Comparison of ENCODE assay signal across 23 cellular contexts in the genomic region with DNA sequence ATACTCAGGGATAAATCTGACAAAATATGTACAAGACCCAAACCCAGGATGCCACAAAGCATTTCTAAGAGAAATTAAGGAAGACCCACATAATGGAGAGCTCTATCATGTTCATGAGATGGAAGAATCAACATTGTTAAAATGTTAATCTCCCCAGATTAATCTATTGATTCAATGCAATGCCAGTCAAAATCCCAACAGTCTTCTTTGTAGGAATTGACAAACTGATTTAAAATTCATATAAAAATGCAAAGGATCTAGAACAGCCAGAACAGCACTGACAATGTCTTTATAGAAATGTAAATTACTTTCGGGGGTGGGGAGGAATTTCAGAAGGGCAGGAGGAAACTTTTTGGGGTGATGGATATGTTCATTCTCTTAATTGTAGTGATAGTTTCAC.
A peak's percentile ranks its signal among the peaks of the same experiment; 100 is the strongest.
DNase-seq lines count a peak whose midpoint lies in the region; ATAC-seq, FAIRE-seq and TF ChIP-seq lines count a peak whose summit lies in the region.
"Had no signal": no experiment of that assay in that cellular context is flagged by ENCODE, and none has a peak within 500 bp of the region (broad histone marks: within the 10 kb centered on the region; RNA-seq: fewer than 3 reads in every experiment).

No MANE protein-coding gene starts in this region.

- H3K79me2 ChIP-seq in H9 (ENCODE audit: insufficient read depth, low read length) (no peaks in the 10 kb centered on the region), H1 (ENCODE audit: control insufficient read depth in 1 of 2, insufficient read depth in 2 of 2, low read length in 2 of 2) (no peaks in the 10 kb centered on the region)

- no peaks in the 10 kb centered on the region for H3K9me3 Mint-ChIP-seq in H9
- H3K9me3 Mint-ChIP-seq: CD4-positive, alpha-beta T cell; CD8-positive, alpha-beta T cell had no signal

- peak overlapping the region; percentile 45 to 93 (median 90); a peak in 5 of 7 replicates for H3K27ac Mint-ChIP-seq in H9
- H3K27ac Mint-ChIP-seq: CD14-positive monocyte; CD4-positive, alpha-beta T cell; CD8-positive, alpha-beta T cell had no signal

- peaks cover 8% of the 10 kb centered on the region; the same call in 1 of the 2 replicates for H3K4me1 ChIP-seq in H9 (ENCODE audit: insufficient read depth, low read length)
- peaks cover 39% of the 10 kb centered on the region for H3K4me1 ChIP-seq in HUES6 (ENCODE audit: control insufficient read depth, insufficient read depth, low read length)
- peaks cover 1 to 11% (median 5%) of the 10 kb centered on the region in 4 experiments for H3K4me1 ChIP-seq in H1 (replicated peaks in 1 of 4; ENCODE audit: control insufficient read depth in 3 of 4, insufficient read depth in 4 of 4, low read length in 3 of 4)
- H3K4me1 ChIP-seq: BLaER1 had no signal

- H2AK5ac ChIP-seq in H9 (ENCODE audit: insufficient read length, low read length): no peak overlapping the region
- H2AK5ac ChIP-seq in H1 (ENCODE audit: low read depth, low read length): no peak overlapping the region

- H2AFZ ChIP-seq in H9 (ENCODE audit: low read length) (no peak overlapping the region), H1 (ENCODE audit: low read length) (no peak overlapping the region)

- no peaks in the 10 kb centered on the region for H3K79me1 ChIP-seq in H9 (ENCODE audit: insufficient read depth, low read depth, low read length, poor library complexity, severe bottlenecking)
- H3K79me1 ChIP-seq in H1 (ENCODE audit: low read depth, low read length): no peaks in the 10 kb centered on the region

- TF ChIP-seq EP300 in H1 (IDR thresholded peaks at IDR 0.05; ENCODE audit: borderline replicate concordance in 1 of 2, low read depth in 2 of 2, low read length in 2 of 2): no peak

- H4K5ac ChIP-seq in H9 (ENCODE audit: insufficient read length, low read depth, low read length): no peak overlapping the region
- no peak overlapping the region for H4K5ac ChIP-seq in H1 (ENCODE audit: insufficient read length, low read depth, low read length)

- H3K23ac ChIP-seq in H9 (ENCODE audit: insufficient read length, low read depth, low read length) (no peak overlapping the region), H1 (ENCODE audit: insufficient read length) (no peak overlapping the region)

- peak; percentile 39 for FAIRE-seq in H1 (lab: Jason Lieb, UNC)
- FAIRE-seq: A204.1, D721Med, G401.6, GM12891, GM19239 had no signal

- H3K4ac ChIP-seq in H9 (ENCODE audit: low read depth, low read length) (no peak overlapping the region), H1 (replicated peaks; ENCODE audit: insufficient read length, low read depth, low read length) (no peak overlapping the region)

- H4K8ac ChIP-seq in H9 (replicated peaks; ENCODE audit: insufficient read length, low read depth, low read length): no peak overlapping the region
- no peak overlapping the region for H4K8ac ChIP-seq in H1 (ENCODE audit: extremely low read depth, insufficient read depth, low read length)

- no peak overlapping the region for H3K14ac ChIP-seq in H9 (ENCODE audit: insufficient read depth, low read length)
- H3K14ac ChIP-seq in H1 (ENCODE audit: insufficient read length): no peak overlapping the region

- no peak overlapping the region for H2BK20ac ChIP-seq in H9 (ENCODE audit: low read depth, low read length, poor library complexity, severe bottlenecking)
- no peak overlapping the region for H2BK20ac ChIP-seq in H1 (ENCODE audit: low read length)

- no peaks in the 10 kb centered on the region for H3K27me3 Mint-ChIP-seq in H9 (ENCODE audit: low read depth)
- H3K27me3 Mint-ChIP-seq: CD4-positive, alpha-beta T cell had no signal

- H3K4me3 ChIP-seq in HUES6 (ENCODE audit: low read depth, low read length) (no peak overlapping the region), H1 (ENCODE audit: extremely low read depth in 1 of 4, insufficient read depth in 2 of 4, low read depth in 3 of 4, low read length in 4 of 4) (no peak overlapping the region; a peak in 1 of 8 replicates)
- H3K4me3 ChIP-seq: BLaER1 had no signal

- H2BK120ac ChIP-seq in H9 (ENCODE audit: low read depth, low read length, poor library complexity, severe bottlenecking) (no peak overlapping the region), H1 (replicated peaks; ENCODE audit: low read depth, low read length) (no peak overlapping the region)

- POLR2A ChIA-PET in H1 (lab: Charles Lee; ENCODE audit: partially characterized antibody): no interaction called here

- H3T11ph ChIP-seq in H9 (ENCODE audit: low read length): no peak overlapping the region

- no peak overlapping the region for H3K4me3 Mint-ChIP-seq in H9
- H3K4me3 Mint-ChIP-seq: CD14-positive monocyte; CD4-positive, alpha-beta T cell; CD8-positive, alpha-beta T cell had no signal

- no peak for ATAC-seq in stimulated activated naive CD8-positive, alpha-beta T cell treated with anti-CD3 and anti-CD28 coated beads, Interleukin-15, Interleukin-2, amounts not matched to agents 100 U/mL and 50 U/mL, for 24 hours
- ATAC-seq: CD8-positive, alpha-beta T cell had no signal

- TF ChIP-seq RAD21 in H1 (IDR thresholded peaks at IDR 0.05 in 1 of 2, conservative IDR thresholded peaks at IDR 0.05 in 1 of 2; ENCODE audit: low read depth in 2 of 2, low read length in 2 of 2): no peak

- H2BK15ac ChIP-seq in H9 (ENCODE audit: low read depth, low read length) (no peak overlapping the region), H1 (ENCODE audit: low read length) (no peak overlapping the region)

- no peaks in the 10 kb centered on the region for H3K23me2 ChIP-seq in H9 (ENCODE audit: insufficient read length, low read depth, low read length, poor library complexity, severe bottlenecking)
- no peaks in the 10 kb centered on the region; the same call in 1 of the 2 replicates for H3K23me2 ChIP-seq in H1 (ENCODE audit: low read depth, low read length)

- TF ChIP-seq POLR2A in H1 (IDR thresholded peaks at IDR 0.05; ENCODE audit: control extremely low read depth in 1 of 2, low read depth in 2 of 2, low read length in 2 of 2): no peak

- TF ChIP-seq CTCF in H9 (conservative IDR thresholded peaks at IDR 0.05) (no peak), H1 (IDR thresholded peaks at IDR 0.05; ENCODE audit: control extremely low read depth in 1 of 3, insufficient read depth in 1 of 3, low read depth in 1 of 3, low read length in 3 of 3) (no peak)

- H2BK5ac ChIP-seq in H9 (ENCODE audit: insufficient read length, low read length): no peak overlapping the region
- 0 out of 2 replicates have a peak overlapping the region, but pooled peaks have one; percentile 94 for H2BK5ac ChIP-seq in H1 (ENCODE audit: low read depth, low read length)

- H3K56ac ChIP-seq in H9 (ENCODE audit: insufficient read length, low read depth, low read length): no peak overlapping the region
- H3K56ac ChIP-seq in H1 (replicated peaks; ENCODE audit: insufficient read length, low read depth, low read length): no peak overlapping the region

- peaks cover 53 to 55% of the 10 kb centered on the region in 2 experiments for H3K4me1 Mint-ChIP-seq in H9
- H3K4me1 Mint-ChIP-seq: CD14-positive monocyte had no signal

- no peaks in the 10 kb centered on the region for H3K36me3 Mint-ChIP-seq in H9 (ENCODE audit: insufficient read depth in 1 of 3, low read depth in 3 of 3)
- H3K36me3 Mint-ChIP-seq: CD14-positive monocyte; CD8-positive, alpha-beta T cell had no signal

- no peaks in the 10 kb centered on the region for H3K27me3 ChIP-seq in H9 (ENCODE audit: insufficient read depth, low read length)
- H3K27me3 ChIP-seq in HUES6 (ENCODE audit: control insufficient read depth, insufficient read depth, low read length): no peaks in the 10 kb centered on the region
- H3K27me3 ChIP-seq in H1 (replicated peaks in 1 of 4; ENCODE audit: control insufficient read depth in 3 of 4, extremely low read depth in 1 of 4, insufficient read depth in 3 of 4, low read length in 3 of 4): no peaks in the 10 kb centered on the region
- H3K27me3 ChIP-seq: BE2C, BLaER1 had no signal

- H3K18ac ChIP-seq in H9 (ENCODE audit: insufficient read length, low read depth, low read length): no peak overlapping the region
- H3K18ac ChIP-seq in H1 (ENCODE audit: extremely low read depth, low read length): no peak overlapping the region

- H3K4me2 ChIP-seq in H9 (ENCODE audit: insufficient read depth, insufficient read length, low read length) (no peak overlapping the region), H1 (ENCODE audit: insufficient read depth in 1 of 2, low read depth in 2 of 2, low read length in 2 of 2) (no peak overlapping the region)
- H3K4me2 ChIP-seq: BLaER1 had no signal

- CTCF ChIA-PET in H1 (lab: Charles Lee; ENCODE audit: partially characterized antibody): interaction anchor here (1.6 kb wide), 1 partner anchor 10 kb away, joined by 5 read pairs; no protein-coding TSS in a partner anchor

- H4K20me1 ChIP-seq in H9 (ENCODE audit: control insufficient read depth, insufficient read depth, insufficient read length): no peaks in the 10 kb centered on the region
- H4K20me1 ChIP-seq in H1 (replicated peaks in 1 of 2; ENCODE audit: control insufficient read depth in 1 of 2, insufficient read depth in 2 of 2, low read length in 2 of 2): no peaks in the 10 kb centered on the region
- H4K20me1 ChIP-seq: BLaER1 had no signal

- H2BK12ac ChIP-seq in H9 (ENCODE audit: insufficient read length, low read depth, low read length) (no peak overlapping the region), H1 (ENCODE audit: low read depth, low read length) (no peak overlapping the region)

- no peak for DNase-seq in H9
- no peak for DNase-seq in H1 (ENCODE audit: low read depth in 1 of 2, low spot score in 2 of 2)
- DNase-seq in OCI-M1 (lab: John Stamatoyannopoulos, UW): no peak
- no peak for DNase-seq in NCI-H2196 (lab: John Stamatoyannopoulos, UW; ENCODE audit: unreplicated experiment)
- DNase-seq in stimulated activated naive CD8-positive, alpha-beta T cell treated with anti-CD3 and anti-CD28 coated beads, Interleukin-15, Interleukin-2, amounts not matched to agents 100 U/mL and 50 U/mL, for 24 hours: no peak
- DNase-seq: 8988T; ACHN; BE2C; C1 segment of cervical spinal cord; Caco-2; Calu3; CD4-positive, alpha-beta T cell; CD8-positive, alpha-beta T cell; DMS79 treated with DMSO at 0.1 percent for 48 hours; GF-D8 had no signal

- H3K27ac ChIP-seq in H9 (ENCODE audit: insufficient read length, low read depth, low read length) (no peak overlapping the region), HUES6 (ENCODE audit: low read depth, low read length) (0 out of 2 replicates have a peak overlapping the region, but pooled peaks have one; percentile 14), H1 (ENCODE audit: low read depth, low read length) (no peak overlapping the region)
- H3K27ac ChIP-seq: BLaER1 had no signal

- H3K36me3 ChIP-seq in HUES6 (ENCODE audit: control insufficient read depth, insufficient read depth, low read length) (no peaks in the 10 kb centered on the region), H1 (ENCODE audit: control insufficient read depth in 2 of 4, insufficient read depth in 4 of 4, low read length in 3 of 4) (no peaks in the 10 kb centered on the region)
- H3K36me3 ChIP-seq: BE2C, BLaER1 had no signal

- WGBS in H9 (ENCODE audit: extremely low coverage, insufficient read length, low lambda C conversion rate): no CpG with 5 or more reads among the region's 1 CpG
- WGBS in H1 (ENCODE audit: extremely low coverage in 1 of 2, insufficient coverage in 1 of 2, insufficient read length in 1 of 2, insufficient replicate concordance in 2 of 2, low coverage in 1 of 2, low lambda C conversion rate in 2 of 2, missing lambda C conversion rate in 1 of 2), 2 experiments: 25% methylated on average over 1 of the region's 1 CpG; no CpG with 5 or more reads in 1 of the 2 experiments

- H3K9me3 ChIP-seq in H9 (ENCODE audit: control insufficient read depth, low read depth, low read length) (no peaks in the 10 kb centered on the region), HUES6 (ENCODE audit: control insufficient read depth, insufficient read depth, low read depth, low read length) (no peaks in the 10 kb centered on the region), H1 (ENCODE audit: insufficient read depth in 2 of 2, low read depth in 1 of 2, low read length in 1 of 2) (no peaks in the 10 kb centered on the region)
- H3K9me3 ChIP-seq: BE2C, BLaER1, Caco-2 had no signal

- H3K9ac ChIP-seq in H9 (ENCODE audit: extremely low read depth, insufficient read length, low read length) (no peak overlapping the region), HUES6 (ENCODE audit: low read length) (no peak overlapping the region), H1 (replicated peaks in 1 of 4; ENCODE audit: extremely low read depth in 1 of 4, low read depth in 3 of 4, low read length in 3 of 4) (no peak overlapping the region)
- H3K9ac ChIP-seq: BLaER1 had no signal

- H4K91ac ChIP-seq in H9 (ENCODE audit: insufficient read length, low read depth, low read length): no peak overlapping the region
- peak overlapping the region; percentile 83 for H4K91ac ChIP-seq in H1 (replicated peaks; ENCODE audit: insufficient read length, low read length)
